22 cellular contexts compared by ENCODE assay signal in genomic region chr10:97150191-97150590, GRCh38. TPM values are rescaled to one million over a fixed set of nuclear protein-coding genes. Genes with fewer than 3 reads are reported as not detected.
DNase-seq lines count a peak whose midpoint lies in the region; ATAC-seq and TF ChIP-seq lines count a peak whose summit lies in the region.
"Had no signal": no experiment of that assay in that cellular context is flagged by ENCODE, and none has a peak within 500 bp of the region (broad histone marks: within the 10 kb centered on the region; RNA-seq: fewer than 3 reads in every experiment).

No MANE protein-coding gene starts in this region.

- H3K9me3 ChIP-seq in neuronal stem cell (replicated peaks in 1 of 2; ENCODE audit: control insufficient read depth in 2 of 2, insufficient read depth in 1 of 2, low read depth in 1 of 2, low read length in 2 of 2): no peaks in the 10 kb centered on the region
- H3K9me3 ChIP-seq: MG63 had no signal

- no peak overlapping the region for H3K4me3 ChIP-seq in neuronal stem cell (ENCODE audit: low read length in 2 of 2)
- H3K4me3 ChIP-seq: MG63, PC-9 had no signal

- no peak overlapping the region for H3K14ac ChIP-seq in neuronal stem cell (ENCODE audit: low read length)

- peaks cover 6% of the 10 kb centered on the region for H3K27me3 Mint-ChIP-seq in glutamatergic neuron (ENCODE audit: unreplicated experiment)

- no peaks in the 10 kb centered on the region for H3K36me3 Mint-ChIP-seq in glutamatergic neuron (ENCODE audit: unreplicated experiment)
- H3K36me3 Mint-ChIP-seq: CD14-positive monocyte, IgD-negative memory B cell had no signal

- H3K36me3 ChIP-seq in neuronal stem cell (replicated peaks in 1 of 2; ENCODE audit: control insufficient read depth in 2 of 2, insufficient read depth in 2 of 2, low read length in 2 of 2): no peaks in the 10 kb centered on the region
- H3K36me3 ChIP-seq: MG63 had no signal

- peaks cover 21 to 28% of the 10 kb centered on the region in 2 donors for H3K4me1 ChIP-seq in neuronal stem cell (ENCODE audit: control insufficient read depth in 2 of 2, insufficient read depth in 1 of 2, low read depth in 1 of 2, low read length in 2 of 2)

- no peak overlapping the region for H3K4me3 Mint-ChIP-seq in glutamatergic neuron (ENCODE audit: unreplicated experiment)
- H3K4me3 Mint-ChIP-seq: CD14-positive monocyte, IgD-negative memory B cell had no signal

- peak overlapping the region; percentile 7 for H3K27ac Mint-ChIP-seq in glutamatergic neuron (ENCODE audit: unreplicated experiment)
- H3K27ac Mint-ChIP-seq: IgD-negative memory B cell had no signal

- no peak overlapping the region for H3K23ac ChIP-seq in neuronal stem cell (ENCODE audit: low read depth, low read length, poor library complexity)

- H3K27ac ChIP-seq in neuronal stem cell (replicated peaks; ENCODE audit: low read length): no peak overlapping the region
- H3K27ac ChIP-seq: PC-9, RWPE1 had no signal

- WGBS in neuronal stem cell (ENCODE audit: extremely low coverage in 2 of 2, insufficient read length in 2 of 2, insufficient replicate concordance in 1 of 2), 2 donors: no CpG with 5 or more reads among the region's 6 CpGs

- ATAC-seq in GM18870 (IDR thresholded peaks at IDR 0.05; ENCODE audit: unreplicated experiment) (no peak), GM18498 (IDR thresholded peaks at IDR 0.05; ENCODE audit: unreplicated experiment) (no peak)

- no peaks in the 10 kb centered on the region for H3K9me3 Mint-ChIP-seq in glutamatergic neuron (ENCODE audit: unreplicated experiment)
- H3K9me3 Mint-ChIP-seq: CD14-positive monocyte, IgD-negative memory B cell had no signal

- no peak overlapping the region for H2BK12ac ChIP-seq in neuronal stem cell (ENCODE audit: low read length)

- H2AFZ ChIP-seq in neuronal stem cell (ENCODE audit: low read length): peak overlapping the region; percentile 57
- H2AFZ ChIP-seq: PC-9 had no signal

- no peak overlapping the region for H3K4me2 ChIP-seq in neuronal stem cell (ENCODE audit: insufficient read depth, low read length, poor library complexity, severe bottlenecking)
- H3K4me2 ChIP-seq: PC-9 had no signal

- no peak for TF ChIP-seq CTCF in glutamatergic neuron (IDR thresholded peaks at IDR 0.05; ENCODE audit: partially characterized antibody, unreplicated experiment)

- peaks cover 10% of the 10 kb centered on the region for H3K4me1 Mint-ChIP-seq in glutamatergic neuron (ENCODE audit: low read depth, unreplicated experiment)
- H3K4me1 Mint-ChIP-seq: CD14-positive monocyte had no signal

- no peak overlapping the region for H3K18ac ChIP-seq in neuronal stem cell (ENCODE audit: low read length)

- no peaks in the 10 kb centered on the region for H3K79me1 ChIP-seq in neuronal stem cell (ENCODE audit: low read depth, low read length)

- H2BK120ac ChIP-seq in neuronal stem cell (ENCODE audit: low read depth, low read length): no peak overlapping the region

- no peak overlapping the region for H4K8ac ChIP-seq in neuronal stem cell (ENCODE audit: low read depth, low read length)

- no peak overlapping the region for H2BK15ac ChIP-seq in neuronal stem cell (ENCODE audit: low read length)

- H4K91ac ChIP-seq in neuronal stem cell (ENCODE audit: low read depth, low read length, poor library complexity): no peak overlapping the region

- H3K9ac ChIP-seq in neuronal stem cell (ENCODE audit: low read depth, low read length, poor library complexity): no peak overlapping the region

- DNase-seq in ELF-1 (ENCODE audit: low read depth, low spot score) (peak; percentile 71), NCI-H2227 (lab: John Stamatoyannopoulos, UW; ENCODE audit: unreplicated experiment) (peak; percentile 83), glutamatergic neuron (no peak), neuronal stem cell (ENCODE audit: low spot score) (peak; percentile 57), NCI-H345 treated with DMSO at 0.1 percent for 48 hours (lab: John Stamatoyannopoulos, UW; ENCODE audit: unreplicated experiment) (no peak), NCI-H187 (lab: John Stamatoyannopoulos, UW) (no peak)
- DNase-seq: DMS79, GOT3, Kasumi-1, MG63, NCI-H1105, NCI-H1694 treated with DMSO at 0.1 percent for 48 hours, NCI-H2107, NCI-H226, NCI-H524 treated with DMSO at 0.1 percent for 48 hours, PC-9, SIG-M5 had no signal

- H3K27me3 ChIP-seq in neuronal stem cell (ENCODE audit: control insufficient read depth in 3 of 3, insufficient read depth in 3 of 3, low read depth in 1 of 3, low read length in 3 of 3): peaks cover 0 to 5% (median 0%) of the 10 kb centered on the region in 3 experiments
- H3K27me3 ChIP-seq: MG63 had no signal

- H2AK5ac ChIP-seq in neuronal stem cell (ENCODE audit: low read depth, low read length): no peak overlapping the region

- H2BK5ac ChIP-seq in neuronal stem cell (ENCODE audit: low read length): no peak overlapping the region

- no peak overlapping the region for H3K4ac ChIP-seq in neuronal stem cell (ENCODE audit: low read length)

RNA-seq across cellular contexts. Expression of gene SLIT1, which starts 35.6 kb away (rescaled TPM):
- total RNA-seq in glutamatergic neuron (ENCODE audit: unreplicated experiment): 11.3 TPM
- 0.35 TPM for polyA plus RNA-seq in neuronal stem cell (2013, experiment 1 of 2)
- 0.40 TPM for polyA plus RNA-seq in neuronal stem cell (2013, experiment 2 of 2)
- total RNA-seq: PC-9 had no signal
- polyA plus RNA-seq: IgD-negative memory B cell had no signal

Comparison
In these comparisons a context has a peak if more than half of its experiments do, and no peak if none do; other contexts are left out.
1. DNase-seq: peak in ELF-1 (single experiment), NCI-H2227 (single experiment) and neuronal stem cell (single experiment); none in glutamatergic neuron (single experiment), NCI-H345 treated with DMSO at 0.1 percent for 48 hours (single experiment) and NCI-H187 (0 of 2).